8 cellular contexts compared by ENCODE assay signal in genomic region chr18:12376034-12376717, GRCh38. TPM values are rescaled to one million over a fixed set of nuclear protein-coding genes. Genes with fewer than 3 reads are reported as not detected.
A peak's percentile ranks its signal among the peaks of the same experiment; 100 is the strongest.
DNase-seq lines count a peak whose midpoint lies in the region; ATAC-seq and TF ChIP-seq lines count a peak whose summit lies in the region.

No MANE protein-coding gene starts in this region.

- H3K79me2 ChIP-seq in OCI-LY1 (ENCODE audit: insufficient read depth, low read length) = peaks cover 53% of the 10 kb centered on the region

- H3K36me3 Mint-ChIP-seq in brain = peaks cover 19% of the 10 kb centered on the region

- peak overlapping the region; percentile 62 for H3K27ac ChIP-seq in OCI-LY1 (ENCODE audit: low read depth, low read length, poor library complexity, severe bottlenecking)
- H3K27ac ChIP-seq in temporal lobe (ENCODE audit: low read depth, low read length) = peak overlapping the region; percentile 89

- H4K20me1 ChIP-seq in OCI-LY1 (ENCODE audit: insufficient read depth, low read length) = no peaks in the 10 kb centered on the region

- H3K4me3 Mint-ChIP-seq in brain = peak overlapping the region; percentile 90 to 94 (median 92)

- H3K4me3 ChIP-seq in OCI-LY1 (ENCODE audit: low read depth, low read length, poor library complexity, severe bottlenecking) (peak overlapping the region; percentile 78), kidney epithelial cell (ENCODE audit: low read depth, low read length) (peak overlapping the region; percentile 64)

- H3K4me2 ChIP-seq in OCI-LY1 (ENCODE audit: low read length) = peak overlapping the region; percentile 86

- DNase-seq in Right ventricle myocardium inferior (ENCODE audit: missing footprints) = peak; percentile 73
- no peak for DNase-seq in cardiac septum (ENCODE audit: low spot score)
- DNase-seq in kidney epithelial cell (ENCODE audit: low read depth) = no peak
- DNase-seq in DMS153 (lab: John Stamatoyannopoulos, UW) = no peak

- no peak overlapping the region for H2AFZ ChIP-seq in OCI-LY1 (ENCODE audit: low read length)

- H3K36me3 ChIP-seq in OCI-LY1 (ENCODE audit: insufficient read depth, low read length) (peaks cover 34% of the 10 kb centered on the region), kidney epithelial cell (ENCODE audit: control insufficient read depth, insufficient read depth, low read length) (no peaks in the 10 kb centered on the region)

- peak overlapping the region; percentile 88 for H3K9ac ChIP-seq in OCI-LY1 (ENCODE audit: low read length)

- H3K4me1 Mint-ChIP-seq in brain = peaks cover 53% of the 10 kb centered on the region

- intact Hi-C loops in Right ventricle myocardium inferior (cut with DNase I) = loop anchor here (2.0 to 10.0 kb wide), 5 partner anchors 39 to 619 kb away; partner anchors contain the start of genes CEP192, IMPA2 and TUBB6
- intact Hi-C loops in cardiac septum (cut with DNase I) = loop anchor here (1.0 to 5.0 kb wide), 5 partner anchors 39 to 571 kb away; partner anchors contain the start of genes SPIRE1 and TUBB6

- TF ChIP-seq CTCF in OCI-LY1 (IDR thresholded peaks at IDR 0.05; ENCODE audit: low read length) = no peak
- no peak for TF ChIP-seq CTCF in brain (conservative IDR thresholded peaks at IDR 0.05)
- TF ChIP-seq CTCF in kidney epithelial cell (IDR thresholded peaks at IDR 0.05; ENCODE audit: insufficient read depth, low read length, poor library complexity, severe bottlenecking) = no peak

- H3F3A ChIP-seq in OCI-LY1 (ENCODE audit: insufficient read depth, low read length) = no peaks in the 10 kb centered on the region

- ATAC-seq in Right ventricle myocardium inferior (peak; percentile 29), GM21423 (IDR thresholded peaks at IDR 0.05; ENCODE audit: unreplicated experiment) (no peak)

- H3K9me3 ChIP-seq in OCI-LY1 (ENCODE audit: low read length) = no peaks in the 10 kb centered on the region

- peak overlapping the region; percentile 89 to 94 (median 90) for H3K27ac Mint-ChIP-seq in brain

- H3K4me1 ChIP-seq in OCI-LY1 (ENCODE audit: insufficient read depth, low read length, severe bottlenecking) = peaks cover 32% of the 10 kb centered on the region

- H3K27me3 Mint-ChIP-seq in brain = peaks cover 5% of the 10 kb centered on the region

- H3K9me3 Mint-ChIP-seq in brain = peaks cover 0 to 8% (median 0%) of the 10 kb centered on the region in 5 experiments

- no peaks in the 10 kb centered on the region for H3K9me2 ChIP-seq in OCI-LY1 (ENCODE audit: low read depth, low read length)

- H3K27me3 ChIP-seq in OCI-LY1 (ENCODE audit: insufficient read depth, low read length) (no peaks in the 10 kb centered on the region), kidney epithelial cell (ENCODE audit: control insufficient read depth, insufficient read depth, low read length) (no peaks in the 10 kb centered on the region)

RNA-seq across cellular contexts. Expression of gene AFG3L2, which starts 0.9 kb away (rescaled TPM):
- total RNA-seq in Right ventricle myocardium inferior (140 TPM), cardiac septum (110 TPM), kidney epithelial cell (37.8 and 50.2 TPM in 2 replicates), temporal lobe (29.0 TPM)
- 42.3 TPM for polyA plus RNA-seq in brain (ENCODE audit: insufficient read depth, low read depth, low replicate concordance)

RNA-seq across cellular contexts. Expression of gene PRELID3A, which starts 31.6 kb away (rescaled TPM):
- total RNA-seq in Right ventricle myocardium inferior = 1.9 TPM
- 2.9 TPM for total RNA-seq in cardiac septum
- polyA plus RNA-seq in brain (ENCODE audit: insufficient read depth, low read depth, low replicate concordance) = 5.4 TPM
- 4.3 and 8.6 TPM in 2 replicates for total RNA-seq in kidney epithelial cell
- total RNA-seq in temporal lobe = 4.2 TPM
